In the genomic region with DNA sequence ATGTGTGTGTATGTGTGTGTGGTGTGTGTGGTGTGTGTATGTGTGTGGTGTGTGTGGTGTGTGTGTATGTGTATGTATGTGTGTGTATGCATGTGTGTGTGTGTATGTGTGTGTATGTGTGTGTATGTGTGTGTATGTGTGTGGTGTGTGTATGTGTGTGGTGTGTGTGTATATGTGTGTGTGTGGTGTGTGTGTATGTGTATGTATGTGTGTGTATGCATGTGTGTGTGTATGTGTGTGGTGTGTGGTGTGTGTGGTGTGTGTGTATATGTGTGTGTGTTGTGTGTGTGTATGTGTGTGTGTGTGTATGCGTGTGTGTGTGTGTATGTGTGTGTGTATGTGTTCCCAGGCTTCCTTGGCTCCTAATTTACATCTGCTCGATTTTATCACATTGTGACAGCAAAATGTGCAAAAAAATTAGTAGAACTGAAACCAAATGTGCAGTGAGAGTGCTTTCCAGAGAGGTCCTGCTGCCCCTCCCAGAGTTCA, we compare ENCODE assay signal across 2 cellular contexts.
TF ChIP-seq lines count a peak whose summit lies in the region.

No MANE protein-coding gene starts in this region.

TF ChIP-seq in HepG2, 621 proteins besides CTCF, POLR2A, EP300 and RAD21:
- TF ChIP-seq IKZF1 (IDR thresholded peaks at IDR 0.05), result 0 out of 2 replicates have a peak, but pooled peaks have one; percentile 40
- no peak for TF ChIP-seq TCF12 (IDR thresholded peaks at IDR 0.05)
- TF ChIP-seq TCF12 (CRISPR knock-in tag; IDR thresholded peaks at IDR 0.05), result no peak
- TF ChIP-seq ZNF44 (CRISPR knock-in tag; IDR thresholded peaks at IDR 0.05), result no peak
- TF ChIP-seq ZFP36L1 (CRISPR knock-in tag; IDR thresholded peaks at IDR 0.05), result no peak
- TF ChIP-seq SP2 (CRISPR knock-in tag; IDR thresholded peaks at IDR 0.05), result no peak
- TF ChIP-seq ZNF646 (CRISPR knock-in tag; IDR thresholded peaks at IDR 0.05), result peak; percentile 66; the same call in 1 of the 2 replicates
- no peak for TF ChIP-seq DMAP1 (CRISPR knock-in tag; IDR thresholded peaks at IDR 0.05)
- TF ChIP-seq, protein P1, sequence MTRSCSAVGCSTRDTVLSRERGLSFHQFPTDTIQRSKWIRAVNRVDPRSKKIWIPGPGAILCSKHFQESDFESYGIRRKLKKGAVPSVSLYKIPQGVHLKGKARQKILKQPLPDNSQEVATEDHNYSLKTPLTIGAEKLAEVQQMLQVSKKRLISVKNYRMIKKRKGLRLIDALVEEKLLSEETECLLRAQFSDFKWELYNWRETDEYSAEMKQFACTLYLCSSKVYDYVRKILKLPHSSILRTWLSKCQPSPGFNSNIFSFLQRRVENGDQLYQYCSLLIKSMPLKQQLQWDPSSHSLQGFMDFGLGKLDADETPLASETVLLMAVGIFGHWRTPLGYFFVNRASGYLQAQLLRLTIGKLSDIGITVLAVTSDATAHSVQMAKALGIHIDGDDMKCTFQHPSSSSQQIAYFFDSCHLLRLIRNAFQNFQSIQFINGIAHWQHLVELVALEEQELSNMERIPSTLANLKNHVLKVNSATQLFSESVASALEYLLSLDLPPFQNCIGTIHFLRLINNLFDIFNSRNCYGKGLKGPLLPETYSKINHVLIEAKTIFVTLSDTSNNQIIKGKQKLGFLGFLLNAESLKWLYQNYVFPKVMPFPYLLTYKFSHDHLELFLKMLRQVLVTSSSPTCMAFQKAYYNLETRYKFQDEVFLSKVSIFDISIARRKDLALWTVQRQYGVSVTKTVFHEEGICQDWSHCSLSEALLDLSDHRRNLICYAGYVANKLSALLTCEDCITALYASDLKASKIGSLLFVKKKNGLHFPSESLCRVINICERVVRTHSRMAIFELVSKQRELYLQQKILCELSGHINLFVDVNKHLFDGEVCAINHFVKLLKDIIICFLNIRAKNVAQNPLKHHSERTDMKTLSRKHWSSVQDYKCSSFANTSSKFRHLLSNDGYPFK (CRISPR knock-in tag; IDR thresholded peaks at IDR 0.05; ENCODE audit: borderline replicate concordance), result no peak
- no peak for TF ChIP-seq FOXO1 (CRISPR knock-in tag; IDR thresholded peaks at IDR 0.05)
TF ChIP-seq in HepG2: peak in this region for 2.

TF ChIP-seq in GM12878, 131 proteins besides CTCF, POLR2A, EP300 and RAD21:
- no peak for TF ChIP-seq PAX8 (IDR thresholded peaks at IDR 0.05)
- no peak for TF ChIP-seq FOS (IDR thresholded peaks at IDR 0.05; ENCODE audit: borderline replicate concordance, extremely low read depth, insufficient read length)
- TF ChIP-seq, protein P2, sequence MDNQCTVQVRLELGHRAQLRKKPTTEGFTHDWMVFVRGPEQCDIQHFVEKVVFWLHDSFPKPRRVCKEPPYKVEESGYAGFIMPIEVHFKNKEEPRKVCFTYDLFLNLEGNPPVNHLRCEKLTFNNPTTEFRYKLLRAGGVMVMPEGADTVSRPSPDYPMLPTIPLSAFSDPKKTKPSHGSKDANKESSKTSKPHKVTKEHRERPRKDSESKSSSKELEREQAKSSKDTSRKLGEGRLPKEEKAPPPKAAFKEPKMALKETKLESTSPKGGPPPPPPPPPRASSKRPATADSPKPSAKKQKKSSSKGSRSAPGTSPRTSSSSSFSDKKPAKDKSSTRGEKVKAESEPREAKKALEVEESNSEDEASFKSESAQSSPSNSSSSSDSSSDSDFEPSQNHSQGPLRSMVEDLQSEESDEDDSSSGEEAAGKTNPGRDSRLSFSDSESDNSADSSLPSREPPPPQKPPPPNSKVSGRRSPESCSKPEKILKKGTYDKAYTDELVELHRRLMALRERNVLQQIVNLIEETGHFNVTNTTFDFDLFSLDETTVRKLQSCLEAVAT (IDR thresholded peaks at IDR 0.05), result no peak
- TF ChIP-seq, protein P3, sequence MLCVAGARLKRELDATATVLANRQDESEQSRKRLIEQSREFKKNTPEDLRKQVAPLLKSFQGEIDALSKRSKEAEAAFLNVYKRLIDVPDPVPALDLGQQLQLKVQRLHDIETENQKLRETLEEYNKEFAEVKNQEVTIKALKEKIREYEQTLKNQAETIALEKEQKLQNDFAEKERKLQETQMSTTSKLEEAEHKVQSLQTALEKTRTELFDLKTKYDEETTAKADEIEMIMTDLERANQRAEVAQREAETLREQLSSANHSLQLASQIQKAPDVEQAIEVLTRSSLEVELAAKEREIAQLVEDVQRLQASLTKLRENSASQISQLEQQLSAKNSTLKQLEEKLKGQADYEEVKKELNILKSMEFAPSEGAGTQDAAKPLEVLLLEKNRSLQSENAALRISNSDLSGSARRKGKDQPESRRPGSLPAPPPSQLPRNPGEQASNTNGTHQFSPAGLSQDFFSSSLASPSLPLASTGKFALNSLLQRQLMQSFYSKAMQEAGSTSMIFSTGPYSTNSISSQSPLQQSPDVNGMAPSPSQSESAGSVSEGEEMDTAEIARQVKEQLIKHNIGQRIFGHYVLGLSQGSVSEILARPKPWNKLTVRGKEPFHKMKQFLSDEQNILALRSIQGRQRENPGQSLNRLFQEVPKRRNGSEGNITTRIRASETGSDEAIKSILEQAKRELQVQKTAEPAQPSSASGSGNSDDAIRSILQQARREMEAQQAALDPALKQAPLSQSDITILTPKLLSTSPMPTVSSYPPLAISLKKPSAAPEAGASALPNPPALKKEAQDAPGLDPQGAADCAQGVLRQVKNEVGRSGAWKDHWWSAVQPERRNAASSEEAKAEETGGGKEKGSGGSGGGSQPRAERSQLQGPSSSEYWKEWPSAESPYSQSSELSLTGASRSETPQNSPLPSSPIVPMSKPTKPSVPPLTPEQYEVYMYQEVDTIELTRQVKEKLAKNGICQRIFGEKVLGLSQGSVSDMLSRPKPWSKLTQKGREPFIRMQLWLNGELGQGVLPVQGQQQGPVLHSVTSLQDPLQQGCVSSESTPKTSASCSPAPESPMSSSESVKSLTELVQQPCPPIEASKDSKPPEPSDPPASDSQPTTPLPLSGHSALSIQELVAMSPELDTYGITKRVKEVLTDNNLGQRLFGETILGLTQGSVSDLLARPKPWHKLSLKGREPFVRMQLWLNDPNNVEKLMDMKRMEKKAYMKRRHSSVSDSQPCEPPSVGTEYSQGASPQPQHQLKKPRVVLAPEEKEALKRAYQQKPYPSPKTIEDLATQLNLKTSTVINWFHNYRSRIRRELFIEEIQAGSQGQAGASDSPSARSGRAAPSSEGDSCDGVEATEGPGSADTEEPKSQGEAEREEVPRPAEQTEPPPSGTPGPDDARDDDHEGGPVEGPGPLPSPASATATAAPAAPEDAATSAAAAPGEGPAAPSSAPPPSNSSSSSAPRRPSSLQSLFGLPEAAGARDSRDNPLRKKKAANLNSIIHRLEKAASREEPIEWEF (IDR thresholded peaks at IDR 0.05; ENCODE audit: insufficient replicate concordance, low read depth, low read length), result no peak
- TF ChIP-seq POLR2AphosphoS5 (IDR thresholded peaks at IDR 0.05; ENCODE audit: low read length), result no peak
- no peak for TF ChIP-seq TBL1XR1 (IDR thresholded peaks at IDR 0.05; ENCODE audit: low read depth, low read length)
- no peak for TF ChIP-seq CREM (IDR thresholded peaks at IDR 0.05; ENCODE audit: low read depth)
- TF ChIP-seq CHD2 (IDR thresholded peaks at IDR 0.05; ENCODE audit: borderline replicate concordance, low read depth, low read length), result no peak
- TF ChIP-seq RELA (IDR thresholded peaks at IDR 0.05; ENCODE audit: borderline replicate concordance, partially characterized antibody), result no peak
- no peak for TF ChIP-seq MYC (IDR thresholded peaks at IDR 0.05; ENCODE audit: insufficient read depth, insufficient read length, insufficient replicate concordance, low read length, severe bottlenecking)
- no peak for TF ChIP-seq BRCA1 (IDR thresholded peaks at IDR 0.05; ENCODE audit: low read depth, low read length)
- TF ChIP-seq ZSCAN29 (IDR thresholded peaks at IDR 0.05), result no peak
- TF ChIP-seq ZNF24 (IDR thresholded peaks at IDR 0.05), result no peak
- no peak for TF ChIP-seq TCF7 (IDR thresholded peaks at IDR 0.05; ENCODE audit: borderline replicate concordance)
- TF ChIP-seq NFYA (IDR thresholded peaks at IDR 0.05; ENCODE audit: borderline replicate concordance, low read depth, low read length), result no peak
- TF ChIP-seq ZBTB33 (IDR thresholded peaks at IDR 0.05), result no peak
- TF ChIP-seq IRF5 (IDR thresholded peaks at IDR 0.05; ENCODE audit: borderline replicate concordance), result no peak
